1 cellular context compared by ENCODE assay signal in the genomic region with DNA sequence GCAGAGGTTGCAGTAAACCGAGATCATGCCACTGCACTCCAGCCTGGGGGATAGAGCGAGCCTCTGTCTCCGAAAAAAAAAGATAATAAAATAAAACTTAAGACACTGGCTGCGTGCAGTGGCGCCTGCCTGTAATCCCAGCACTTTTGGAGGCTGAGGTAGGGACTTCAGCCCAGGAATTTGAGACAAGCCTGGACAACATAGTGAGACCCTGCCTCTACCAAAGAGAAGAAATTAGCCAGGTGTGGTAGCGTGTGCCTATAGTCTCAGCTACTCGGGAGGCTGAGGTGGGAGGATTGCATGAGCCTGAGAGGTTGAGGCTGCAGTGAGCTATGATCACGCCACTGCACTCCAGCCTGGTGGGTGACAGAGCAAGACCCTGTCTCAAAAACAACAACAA.
TF ChIP-seq lines count a peak whose summit lies in the region.

No MANE protein-coding gene starts in this region.

TF ChIP-seq in GM12891, 5 proteins besides CTCF, POLR2A, EP300 and RAD21:
- TF ChIP-seq SPI1 (IDR thresholded peaks at IDR 0.05; ENCODE audit: low read depth, low read length), result no peak
- no peak for TF ChIP-seq TAF1 (IDR thresholded peaks at IDR 0.05; ENCODE audit: low read depth, low read length)
- no peak for TF ChIP-seq POU2F2 (IDR thresholded peaks at IDR 0.05; ENCODE audit: low read depth, low read length)
- TF ChIP-seq PAX5 (IDR thresholded peaks at IDR 0.05; ENCODE audit: insufficient read depth, low read length, severe bottlenecking), result no peak
- no peak for TF ChIP-seq POLR2AphosphoS5 (IDR thresholded peaks at IDR 0.05; ENCODE audit: low read depth, low read length)
TF ChIP-seq in GM12891: peak in this region for 0.
